ENCODE assay signal across 13 cellular contexts in genomic region chr15:47998523-47999113, GRCh38.
"Had no signal": no experiment of that assay in that cellular context is flagged by ENCODE, and none has a peak within 500 bp of the region (broad histone marks: within the 10 kb centered on the region; RNA-seq: fewer than 3 reads in every experiment).

No MANE protein-coding gene starts in this region.

- H3K36me3 ChIP-seq: spleen had no signal

- H3K27ac ChIP-seq: spleen, testis had no signal

- H3K27me3 ChIP-seq: spleen, testis had no signal

- H3K9me3 ChIP-seq: spleen, testis had no signal

- ATAC-seq: activated CD8-positive, alpha-beta T cell treated with anti-CD3 and anti-CD28 coated beads, Interleukin-2, amount 10 ng/mL, durations not matched to agents 7 days and 5 days; activated naive CD8-positive, alpha-beta T cell treated with anti-CD3 and anti-CD28 coated beads, Interleukin-2, amount 50 U/mL, for 24 hours; activated T-cell treated with anti-CD3 and anti-CD28 coated beads, Interleukin-2, amount 50 U/mL, for 4 hours; stimulated activated memory B cell treated with anti-CD40 and anti-IgM and Interleukin-4, amounts not matched to agents 10 μg/mL and 1 μg/mL and 100 μg/mL, for 72 hours had no signal

- H3K4me1 ChIP-seq: testis had no signal

- DNase-seq: activated CD4-positive, alpha-beta T cell treated with anti-CD3 and anti-CD28 coated beads, Interleukin-2, amount 10 ng/mL, durations not matched to agents 24 days and 14 days; activated CD8-positive, alpha-beta memory T cell treated with anti-CD3 and anti-CD28 coated beads, Interleukin-2, amount 50 U/mL, for 4 hours; activated CD8-positive, alpha-beta T cell treated with anti-CD3 and anti-CD28 coated beads, Interleukin-2, amount 10 ng/mL, durations not matched to agents 7 days and 5 days; activated effector memory CD4-positive, alpha-beta T cell treated with Interleukin-2 at 50 U/mL for 16 hours; activated naive CD4-positive, alpha-beta T cell treated with anti-CD3 and anti-CD28 coated beads, Interleukin-2, amount 10 ng/mL, durations not matched to agents 7 days and 5 days; activated naive CD8-positive, alpha-beta T cell treated with anti-CD3 and anti-CD28 coated beads, Interleukin-2, amount 50 U/mL, for 24 hours; activated T-cell treated with anti-CD3 and anti-CD28 coated beads, Interleukin-2, amount 50 U/mL, for 4 hours; dermis blood vessel endothelial cell; effector memory CD4-positive, alpha-beta T cell; spleen; stimulated activated CD4-positive, alpha-beta T cell treated with anti-CD3 and anti-CD28 coated beads, Interleukin-4, amount 100 ng/mL, for 4 hours; testis had no signal

- H3K4me3 ChIP-seq: spleen, testis had no signal
